ENCODE assay signal across 8 cellular contexts in the genomic region with DNA sequence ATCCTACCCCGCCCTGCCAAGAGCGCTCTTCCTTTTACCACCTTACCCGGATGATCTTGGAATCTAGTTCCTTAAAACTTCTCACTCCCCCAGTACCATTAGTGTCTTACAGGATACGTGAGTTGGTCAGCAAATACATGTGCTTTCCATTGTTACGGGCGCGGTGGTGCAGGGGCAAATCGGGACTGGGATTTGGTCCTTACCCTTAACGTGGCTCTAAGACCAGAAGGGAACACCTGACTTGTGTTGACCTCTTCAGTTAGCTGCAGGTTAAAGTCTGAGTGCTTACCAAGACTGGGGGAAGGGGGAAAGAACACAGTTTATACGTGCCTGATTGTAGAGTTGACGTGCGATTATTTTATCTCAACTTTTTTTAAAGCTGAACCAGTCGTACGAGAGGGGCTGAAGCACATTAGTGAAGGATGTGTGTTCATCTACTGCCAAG. TPM values are rescaled to one million over a fixed set of nuclear protein-coding genes. Genes with fewer than 3 reads are reported as not detected.
DNase-seq lines count a peak whose midpoint lies in the region; ATAC-seq and TF ChIP-seq lines count a peak whose summit lies in the region.

No MANE protein-coding gene starts in this region.

- H3K36me3 ChIP-seq in cardiac muscle cell (peaks cover 16% of the 10 kb centered on the region), SU-DHL-6 (ENCODE audit: low read length) (no peaks in the 10 kb centered on the region; the same call in 1 of the 2 replicates), fibroblast of lung (ENCODE audit: control insufficient read depth, insufficient read depth, low read length) (peaks cover 8% of the 10 kb centered on the region)

- H2AFZ ChIP-seq in SU-DHL-6 (ENCODE audit: low read depth, low read length, severe bottlenecking) (peak overlapping the region; percentile 95), fibroblast of lung (ENCODE audit: low read length) (no peak overlapping the region)

- H3K9me3 ChIP-seq in cardiac muscle cell (ENCODE audit: low read depth) (no peaks in the 10 kb centered on the region), SU-DHL-6 (ENCODE audit: insufficient read depth, low read length) (no peaks in the 10 kb centered on the region), fibroblast of lung (ENCODE audit: control insufficient read depth, insufficient read depth, low read depth, low read length) (no peaks in the 10 kb centered on the region)

- H3F3A ChIP-seq in SU-DHL-6 (ENCODE audit: insufficient read depth): peaks cover 5% of the 10 kb centered on the region; the same call in 1 of the 2 replicates

- peaks cover 15% of the 10 kb centered on the region for H3K79me2 ChIP-seq in SU-DHL-6 (ENCODE audit: insufficient read depth, low read length)
- peaks cover 46% of the 10 kb centered on the region for H3K79me2 ChIP-seq in fibroblast of lung (ENCODE audit: control insufficient read depth, insufficient read depth, low read length)

- H3K9ac ChIP-seq in SU-DHL-6 (ENCODE audit: low read length) (peak overlapping the region; percentile 80), fibroblast of lung (ENCODE audit: insufficient read depth, low read length) (peak overlapping the region; percentile 94)

- H4K20me1 ChIP-seq in SU-DHL-6 (ENCODE audit: low read depth, low read length): no peaks in the 10 kb centered on the region
- H4K20me1 ChIP-seq in fibroblast of lung (ENCODE audit: control insufficient read depth, extremely low read depth, insufficient read depth, low read length): no peaks in the 10 kb centered on the region

- no peak for ATAC-seq in left ventricle myocardium superior
- ATAC-seq in GM18498 (IDR thresholded peaks at IDR 0.05; ENCODE audit: unreplicated experiment): no peak
- ATAC-seq in HG03097 (IDR thresholded peaks at IDR 0.05; ENCODE audit: low FRiP score, unreplicated experiment): no peak

- H3K4me2 ChIP-seq in SU-DHL-6 (ENCODE audit: low read depth, low read length, poor library complexity, severe bottlenecking) (peak overlapping the region; percentile 74), fibroblast of lung (ENCODE audit: extremely low read depth, insufficient read depth, low read length) (peak overlapping the region; percentile 80)

- H3K27me3 ChIP-seq in cardiac muscle cell: no peaks in the 10 kb centered on the region
- no peaks in the 10 kb centered on the region for H3K27me3 ChIP-seq in SU-DHL-6 (ENCODE audit: low read length)
- no peaks in the 10 kb centered on the region for H3K27me3 ChIP-seq in fibroblast of lung (ENCODE audit: control insufficient read depth, insufficient read depth, low read length)

- peak overlapping the region; percentile 53 for H3K4me3 ChIP-seq in cardiac muscle cell
- peak overlapping the region; percentile 82 for H3K4me3 ChIP-seq in SU-DHL-6 (ENCODE audit: insufficient read depth, low read length, poor library complexity, severe bottlenecking)
- H3K4me3 ChIP-seq in fibroblast of lung (replicated peaks in 1 of 4; ENCODE audit: control extremely low read depth in 1 of 4, insufficient read depth in 1 of 4, low read depth in 3 of 4, low read length in 4 of 4): peak overlapping the region; percentile 58 to 97 (median 90)

- no peaks in the 10 kb centered on the region for H3K9me2 ChIP-seq in SU-DHL-6 (replicated peaks; ENCODE audit: insufficient read depth, low read length)

- DNase-seq in cardiac muscle cell (ENCODE audit: low read depth in 1 of 2, low spot score in 1 of 2) (peak in 1 of 2 donors; percentile 32), left ventricle myocardium superior (no peak), fibroblast of lung (ENCODE audit: low read depth in 2 of 2) (no peak), renal cortical epithelial cell (ENCODE audit: low read depth) (peak; percentile 33)
- DNase-seq in activated CD4-positive, alpha-beta T cell treated with anti-CD3 and anti-CD28 coated beads, Interleukin-2, amount 50 U/mL, for 48 hours: no peak

- TF ChIP-seq CTCF in cardiac muscle cell (IDR thresholded peaks at IDR 0.05; ENCODE audit: low read depth, low read length): no peak
- no peak for TF ChIP-seq CTCF in SU-DHL-6 (IDR thresholded peaks at IDR 0.05; ENCODE audit: insufficient read depth, low read length, poor library complexity, severe bottlenecking)
- no peak for TF ChIP-seq CTCF in fibroblast of lung (conservative IDR thresholded peaks at IDR 0.05 in 1 of 2, IDR thresholded peaks at IDR 0.05 in 1 of 2; ENCODE audit: low read depth in 1 of 2, low read length in 2 of 2)

- intact Hi-C loops in left ventricle myocardium superior (cut with micrococcal nuclease): no loop called here

- H3K27ac ChIP-seq in cardiac muscle cell (peak overlapping the region; percentile 78), SU-DHL-6 (ENCODE audit: low read depth, low read length) (peak overlapping the region; percentile 83), fibroblast of lung (ENCODE audit: insufficient read depth, low read length) (peak overlapping the region; percentile 93)

- H3K4me1 ChIP-seq in cardiac muscle cell (ENCODE audit: low read depth) (peaks cover 6% of the 10 kb centered on the region), fibroblast of lung (ENCODE audit: control insufficient read depth, extremely low read depth, insufficient read depth, low read length) (peaks cover 9% of the 10 kb centered on the region)

RNA-seq across cellular contexts. Expression of a gene that starts 0.5 kb away (rescaled TPM):
- total RNA-seq in cardiac muscle cell (128 and 270 TPM in 2 replicates), left ventricle myocardium superior (47.2 TPM), fibroblast of lung (75.2 and 87.5 TPM in 2 replicates), renal cortical epithelial cell (137 and 152 TPM in 2 replicates)
- polyA plus RNA-seq in cardiac muscle cell (279 and 467 TPM in 2 replicates), fibroblast of lung (243 and 257 TPM in 2 replicates)
- 220 and 241 TPM in 2 replicates for polyA plus RNA-seq in fibroblast of lung (2012)
- polyA minus RNA-seq in fibroblast of lung (ENCODE audit: low replicate concordance): 6.5 and 16.7 TPM in 2 replicates

RNA-seq across cellular contexts. Expression of a gene that starts 0.9 kb away (rescaled TPM):
- 11.3 and 13.5 TPM in 2 replicates for total RNA-seq in cardiac muscle cell
- 6.9 and 9.2 TPM in 2 replicates for polyA plus RNA-seq in cardiac muscle cell
- total RNA-seq in left ventricle myocardium superior: 4.5 TPM
- 12.1 and 12.9 TPM in 2 replicates for total RNA-seq in fibroblast of lung
- 4.6 and 5.8 TPM in 2 replicates for polyA plus RNA-seq in fibroblast of lung
- polyA plus RNA-seq in fibroblast of lung (2012): 7.2 and 7.3 TPM in 2 replicates
- 3.9 and 14.3 TPM in 2 replicates for polyA minus RNA-seq in fibroblast of lung (ENCODE audit: low replicate concordance)
- total RNA-seq in renal cortical epithelial cell: 9.4 and 25.6 TPM in 2 replicates

RNA-seq across cellular contexts. Expression of a gene that starts 10.0 kb away (rescaled TPM):
- total RNA-seq in cardiac muscle cell (7.1 and 15.7 TPM in 2 replicates), left ventricle myocardium superior (14.3 TPM), fibroblast of lung (6.4 and 10.6 TPM in 2 replicates), renal cortical epithelial cell (8.5 and 16.8 TPM in 2 replicates)
- polyA plus RNA-seq in cardiac muscle cell (44.1 and 72.6 TPM in 2 replicates), fibroblast of lung (14.7 and 17.0 TPM in 2 replicates)
- polyA plus RNA-seq in fibroblast of lung (2012): 18.7 and 21.5 TPM in 2 replicates
- 0.94 and 3.1 TPM in 2 replicates for polyA minus RNA-seq in fibroblast of lung (ENCODE audit: low replicate concordance)

RNA-seq across cellular contexts. Expression of a gene that starts 10.2 kb away (rescaled TPM):
- total RNA-seq in cardiac muscle cell (2.4 and 3.7 TPM in 2 replicates), left ventricle myocardium superior (0.47 TPM), fibroblast of lung (0.26 and 0.33 TPM in 2 replicates), renal cortical epithelial cell (1.4 TPM in 1 of 2 replicates, not detected in the other)
- polyA plus RNA-seq in cardiac muscle cell (7.1 and 8.2 TPM in 2 replicates), fibroblast of lung (0.84 and 1.5 TPM in 2 replicates)
- 1.3 and 1.5 TPM in 2 replicates for polyA plus RNA-seq in fibroblast of lung (2012)
- polyA minus RNA-seq in fibroblast of lung (ENCODE audit: low replicate concordance): 0.51 TPM in 1 of 2 replicates, not detected in the other
